In genomic region chr6:57423468-57423867, GRCh38 we compare ENCODE assay signal across 19 cellular contexts.
DNase-seq lines count a peak whose midpoint lies in the region; ATAC-seq and TF ChIP-seq lines count a peak whose summit lies in the region.
"Had no signal": no experiment of that assay in that cellular context is flagged by ENCODE, and none has a peak within 500 bp of the region (broad histone marks: within the 10 kb centered on the region; RNA-seq: fewer than 3 reads in every experiment).

No MANE protein-coding gene starts in this region.

- peak overlapping the region; percentile 63 for H3K4ac ChIP-seq in IMR-90 (ENCODE audit: low read depth, low read length)

- peak overlapping the region; percentile 72 for H2BK5ac ChIP-seq in IMR-90 (ENCODE audit: low read depth, low read length, poor library complexity, severe bottlenecking)

- POLR2A ChIA-PET in IMR-90 (lab: Charles Lee; ENCODE audit: unreplicated experiment) = no interaction called here

- no peak for TF ChIP-seq CTCF in IMR-90 (conservative IDR thresholded peaks at IDR 0.05; ENCODE audit: low read depth, low read length)
- TF ChIP-seq CTCF in choroid plexus epithelial cell (conservative IDR thresholded peaks at IDR 0.05; ENCODE audit: low read depth, low read length) = no peak

- H3K23ac ChIP-seq in IMR-90 (ENCODE audit: low read depth, low read length) = peak overlapping the region; percentile 67; the same call in 1 of the 2 replicates

- peaks cover 7% of the 10 kb centered on the region; the same call in 1 of the 2 replicates for H3K9me1 ChIP-seq in IMR-90 (ENCODE audit: insufficient read depth, low read length)

- no peaks in the 10 kb centered on the region for H3K9me3 ChIP-seq in IMR-90 (ENCODE audit: control insufficient read depth, insufficient read depth, low read length)
- H3K9me3 ChIP-seq: MG63, upper lobe of left lung had no signal

- peak overlapping the region; percentile 17 for H2AK9ac ChIP-seq in IMR-90 (replicated peaks; ENCODE audit: low read depth, low read length, poor library complexity)

- no TSS peak for BruUV-seq in IMR-90 (replicated peaks; lab: Mats Ljungman, UMichigan)

- peak overlapping the region; percentile 2; the same call in 1 of the 2 replicates for H3K4me2 ChIP-seq in IMR-90 (ENCODE audit: low read depth, low read length)
- H3K4me2 ChIP-seq: hepatocyte had no signal

- peak overlapping the region; percentile 78 for H4K5ac ChIP-seq in IMR-90 (ENCODE audit: low read depth, low read length)

- in situ Hi-C loops in IMR-90 (cut with MboI; ENCODE audit: low sequenced_read_pairs) = no loop called here

- TF ChIP-seq RAD21 in IMR-90 (IDR thresholded peaks at IDR 0.05; ENCODE audit: low read length) = no peak

- H3K4me1 ChIP-seq in IMR-90 (ENCODE audit: control insufficient read depth, insufficient read depth, low read length) = peaks cover 5% of the 10 kb centered on the region
- H3K4me1 ChIP-seq: upper lobe of left lung had no signal

- H4K20me1 ChIP-seq in IMR-90 (ENCODE audit: insufficient read depth, low read length) = no peaks in the 10 kb centered on the region

- H3K14ac ChIP-seq in IMR-90 (replicated peaks; ENCODE audit: low read depth, low read length) = peak overlapping the region; percentile 77

- H3K27me3 ChIP-seq in IMR-90 (ENCODE audit: control insufficient read depth, insufficient read depth, low read length) = no peaks in the 10 kb centered on the region
- H3K27me3 ChIP-seq: hepatocyte, MG63, upper lobe of left lung had no signal

- peak overlapping the region; percentile 92 for H3K18ac ChIP-seq in IMR-90 (ENCODE audit: low read depth, low read length)

- H2BK20ac ChIP-seq in IMR-90 (ENCODE audit: low read depth, low read length) = peak overlapping the region; percentile 88

- H3K56ac ChIP-seq in IMR-90 (ENCODE audit: extremely low read depth, insufficient read depth, low read length) = no peak overlapping the region

- no peak for TF ChIP-seq POLR2A in IMR-90 (IDR thresholded peaks at IDR 0.05; ENCODE audit: low read depth, low read length)

- H3K79me1 ChIP-seq in IMR-90 (ENCODE audit: low read depth in 1 of 2, low read length in 2 of 2) = peaks cover 15 to 24% of the 10 kb centered on the region in 2 experiments

- H3K27ac ChIP-seq in IMR-90 (ENCODE audit: insufficient read depth, low read length) = peak overlapping the region; percentile 57; the same call in 1 of the 2 replicates
- H3K27ac ChIP-seq: hepatocyte, upper lobe of left lung had no signal

- dilution Hi-C loops in IMR-90 (cut with HindIII; ENCODE audit: low sequenced_read_pairs, unreplicated experiment) = no loop called here

- whole genome bisulfite sequencing in IMR-90 (ENCODE audit: extremely low coverage in 2 of 2, insufficient read length in 1 of 2), 2 experiments = 100% methylated on average over 1 of the region's 5 CpGs; no CpG with 5 or more reads in 1 of the 2 experiments

- H3K4me3 ChIP-seq in IMR-90 (ENCODE audit: insufficient read depth, low read depth, low read length) = no peak overlapping the region
- no peak overlapping the region for H3K4me3 ChIP-seq in choroid plexus epithelial cell (ENCODE audit: low read depth, low read length)
- H3K4me3 ChIP-seq: hepatocyte, MG63, upper lobe of left lung had no signal

- intact Hi-C loops in IMR-90 (cut with micrococcal nuclease) = loop anchor here (10.0 kb wide), 1 partner anchor 59 kb away; no protein-coding TSS in a partner anchor

- peak overlapping the region; percentile 65; the same call in 1 of the 2 replicates for H2AK5ac ChIP-seq in IMR-90 (ENCODE audit: low read depth, low read length)

- 0 out of 2 replicates have a peak overlapping the region, but pooled peaks have one; percentile 33 for H3K9ac ChIP-seq in IMR-90 (ENCODE audit: low read depth, low read length)

- H4K91ac ChIP-seq in IMR-90 (ENCODE audit: insufficient read depth, low read depth, low read length) = peak overlapping the region; percentile 73

- DNase-seq in EH (ENCODE audit: low read depth) = peak; percentile 75
- no peak for DNase-seq in IMR-90
- peak; percentile 6 for DNase-seq in choroid plexus epithelial cell (ENCODE audit: low read depth)
- peak; percentile 61 for DNase-seq in islet precursor cell
- DNase-seq in Ammon's horn (ENCODE audit: low spot score) = no peak
- DNase-seq in putamen (ENCODE audit: low spot score) = no peak
- DNase-seq in NCI-H1105 treated with DMSO at 0.1 percent for 48 hours (lab: John Stamatoyannopoulos, UW) = no peak
- DNase-seq: activated CD8-positive, alpha-beta memory T cell treated with anti-CD3 and anti-CD28 coated beads for 24 hours; activated naive CD8-positive, alpha-beta T cell treated with anti-CD3 and anti-CD28 coated beads, Interleukin-2, amount 50 U/mL, for 24 hours; effector memory CD4-positive, alpha-beta T cell; MG63; NCI-H187 treated with DMSO at 0.1 percent for 48 hours; NCI-H510A; SHP77 treated with DMSO at 0.1 percent for 48 hours; stimulated activated CD4-positive, alpha-beta T cell treated with anti-CD3 and anti-CD28 coated beads, Interleukin-12 subunit alpha, Interleukin-12 subunit beta, amount 100 ng/mL, for 4 hours; T-helper 2 cell; upper lobe of left lung had no signal

- H2AFZ ChIP-seq in IMR-90 (replicated peaks; ENCODE audit: low read length, poor library complexity) = no peak overlapping the region
- H2AFZ ChIP-seq: hepatocyte had no signal

- CTCF ChIA-PET in IMR-90 (lab: Yijun Ruan, JAX) = interaction anchor here (0.8 kb wide), 1 partner anchor 9 kb away, joined by 3 read pairs; no protein-coding TSS in a partner anchor

- H2BK120ac ChIP-seq in IMR-90 (ENCODE audit: low read depth, low read length) = peak overlapping the region; percentile 87

- ATAC-seq in IMR-90 (ENCODE audit: low read depth) (peak; percentile 28), HG02885 (IDR thresholded peaks at IDR 0.05; ENCODE audit: poor library complexity, unreplicated experiment) (no peak)
- ATAC-seq: activated naive CD8-positive, alpha-beta T cell treated with anti-CD3 and anti-CD28 coated beads, Interleukin-2, amount 50 U/mL, for 24 hours had no signal

- H3K36me3 ChIP-seq in IMR-90 (ENCODE audit: control insufficient read depth, insufficient read depth, low read length) = no peaks in the 10 kb centered on the region
- H3K36me3 ChIP-seq: MG63, upper lobe of left lung had no signal

- H2BK15ac ChIP-seq in IMR-90 (ENCODE audit: low read depth, low read length) = peak overlapping the region; percentile 35; the same call in 1 of the 3 replicates

- peak overlapping the region; percentile 42 to 74; a peak in 3 of 4 replicates for H4K8ac ChIP-seq in IMR-90 (ENCODE audit: low read depth in 2 of 2, low read length in 2 of 2)

TF ChIP-seq in IMR-90, 13 proteins besides CTCF, POLR2A, EP300 and RAD21:
- TF ChIP-seq ELK1 (IDR thresholded peaks at IDR 0.05; ENCODE audit: borderline replicate concordance, low read depth, low read length) (no peak), NFE2L2 (IDR thresholded peaks at IDR 0.05; ENCODE audit: low read depth, low read length) (no peak)

Comparison
In these comparisons a context has a peak if more than half of its experiments do, and no peak if none do; other contexts are left out.
1. DNase-seq: peak in EH (single experiment), choroid plexus epithelial cell (single experiment) and islet precursor cell (single experiment); none in IMR-90 (single experiment), Ammon's horn (single experiment), putamen (single experiment) and NCI-H1105 treated with DMSO at 0.1 percent for 48 hours (single experiment).